In genomic region chr10:5833814-5834213, GRCh38 we compare ENCODE assay signal across 19 cellular contexts. TPM values are rescaled to one million over a fixed set of nuclear protein-coding genes. Genes with fewer than 3 reads are reported as not detected.
DNase-seq lines count a peak whose midpoint lies in the region; ATAC-seq and TF ChIP-seq lines count a peak whose summit lies in the region.
"Had no signal": no experiment of that assay in that cellular context is flagged by ENCODE, and none has a peak within 500 bp of the region (broad histone marks: within the 10 kb centered on the region; RNA-seq: fewer than 3 reads in every experiment).

No MANE protein-coding gene starts in this region.

- H3K9ac ChIP-seq in BLaER1 treated with 17β-estradiol and CSF1 and Interleukin-3, amounts not matched to agents 10 nM and 100 nM = no peak overlapping the region; a peak in 1 of 22 replicates
- H3K9ac ChIP-seq in endodermal cell (ENCODE audit: extremely low read depth, low read length, poor library complexity, severe bottlenecking) (no peak overlapping the region), neural progenitor cell (no peak overlapping the region)

- H3K79me2 ChIP-seq in neural progenitor cell (ENCODE audit: low read depth) = no peaks in the 10 kb centered on the region

- no peak overlapping the region for H3K4me3 ChIP-seq in BLaER1 treated with 17β-estradiol and CSF1 and Interleukin-3, amounts not matched to agents 10 nM and 100 nM
- H3K4me3 ChIP-seq in endodermal cell (ENCODE audit: low read length) (no peak overlapping the region), neural progenitor cell (no peak overlapping the region), testis (no peak overlapping the region)
- H3K4me3 ChIP-seq: SJSA1 had no signal

- no peaks in the 10 kb centered on the region for H3K36me3 Mint-ChIP-seq in HFFc6 (ENCODE audit: low read depth)
- no peaks in the 10 kb centered on the region for H3K36me3 Mint-ChIP-seq in endodermal cell (ENCODE audit: low read depth)
- no peaks in the 10 kb centered on the region for H3K36me3 Mint-ChIP-seq in neural progenitor cell
- H3K36me3 Mint-ChIP-seq in activated naive CD4-positive, alpha-beta T cell treated with anti-CD3 and anti-CD28 coated beads, Interleukin-2, amount 50 U/mL, for 72 hours = no peaks in the 10 kb centered on the region
- H3K36me3 Mint-ChIP-seq: CD4-positive, CD25-positive, alpha-beta regulatory T cell; IgD-negative memory B cell had no signal

- DNase-seq in HFFc6 = no peak
- DNase-seq in endodermal cell = peak; percentile 42
- DNase-seq in neural progenitor cell (ENCODE audit: low spot score) = no peak
- DNase-seq in testis = no peak
- no peak for DNase-seq in activated naive CD4-positive, alpha-beta T cell treated with anti-CD3 and anti-CD28 coated beads, Interleukin-2, amount 50 U/mL, for 72 hours (ENCODE audit: low spot score in 2 of 2)
- DNase-seq: ACHN; AML-193; Caco-2; CD4-positive, CD25-positive, alpha-beta regulatory T cell; DMS53; NCI-H1105; NCI-H1694 treated with DMSO at 0.1 percent for 48 hours; NCI-H2107; NCI-H69 had no signal

- no peaks in the 10 kb centered on the region for H3F3A ChIP-seq in neural progenitor cell (ENCODE audit: low read depth)

- H3K4me3 Mint-ChIP-seq in HFFc6 (peak overlapping the region; percentile 29; the same call in 1 of the 2 replicates), endodermal cell (no peak overlapping the region), neural progenitor cell (no peak overlapping the region)
- H3K4me3 Mint-ChIP-seq: CD4-positive, CD25-positive, alpha-beta regulatory T cell; IgD-negative memory B cell had no signal

- TF ChIP-seq CTCF in HFFc6 (IDR thresholded peaks at IDR 0.05) = no peak
- no peak for TF ChIP-seq CTCF in endodermal cell (conservative IDR thresholded peaks at IDR 0.05)
- no peak for TF ChIP-seq CTCF in neural progenitor cell (IDR thresholded peaks at IDR 0.05)
- no peak for TF ChIP-seq CTCF in testis (IDR thresholded peaks at IDR 0.05)

- peaks cover 0 to 67% (median 45%) of the 10 kb centered on the region in 10 experiments; a peak in 16 of 20 replicates for H3K4me1 ChIP-seq in BLaER1 treated with 17β-estradiol and CSF1 and Interleukin-3, amounts not matched to agents 10 nM and 100 nM
- no peaks in the 10 kb centered on the region for H3K4me1 ChIP-seq in endodermal cell (ENCODE audit: control insufficient read depth, insufficient read depth, low read length)
- no peaks in the 10 kb centered on the region for H3K4me1 ChIP-seq in neural progenitor cell
- H3K4me1 ChIP-seq in testis = no peaks in the 10 kb centered on the region
- H3K4me1 ChIP-seq: SJSA1 had no signal

- WGBS in endodermal cell (ENCODE audit: insufficient coverage in 1 of 2, insufficient read length in 1 of 2), 2 experiments = 86 to 87% methylated on average over 6 of the region's 6 CpGs
- WGBS in testis, 2 donors = 41 to 51% methylated on average over 6 of the region's 6 CpGs

- H4K20me1 ChIP-seq in BLaER1 treated with 17β-estradiol and CSF1 and Interleukin-3, amounts not matched to agents 10 nM and 100 nM = no peaks in the 10 kb centered on the region
- no peaks in the 10 kb centered on the region for H4K20me1 ChIP-seq in neural progenitor cell (ENCODE audit: low read depth)

- ATAC-seq in HG03196 (IDR thresholded peaks at IDR 0.05; ENCODE audit: unreplicated experiment) = no peak
- ATAC-seq in activated naive CD4-positive, alpha-beta T cell treated with anti-CD3 and anti-CD28 coated beads, Interleukin-2, amount 50 U/mL, for 72 hours = no peak

- H3K27ac Mint-ChIP-seq in HFFc6 (no peak overlapping the region), endodermal cell (no peak overlapping the region), neural progenitor cell (no peak overlapping the region)
- H3K27ac Mint-ChIP-seq in activated naive CD4-positive, alpha-beta T cell treated with anti-CD3 and anti-CD28 coated beads, Interleukin-2, amount 50 U/mL, for 72 hours = no peak overlapping the region
- H3K27ac Mint-ChIP-seq: CD4-positive, CD25-positive, alpha-beta regulatory T cell; IgD-negative memory B cell had no signal

- H3K9me3 Mint-ChIP-seq in HFFc6 = no peaks in the 10 kb centered on the region
- no peaks in the 10 kb centered on the region for H3K9me3 Mint-ChIP-seq in endodermal cell
- no peaks in the 10 kb centered on the region for H3K9me3 Mint-ChIP-seq in neural progenitor cell
- H3K9me3 Mint-ChIP-seq in activated naive CD4-positive, alpha-beta T cell treated with anti-CD3 and anti-CD28 coated beads, Interleukin-2, amount 50 U/mL, for 72 hours = no peaks in the 10 kb centered on the region
- H3K9me3 Mint-ChIP-seq: CD4-positive, CD25-positive, alpha-beta regulatory T cell; IgD-negative memory B cell had no signal

- no peak for TF ChIP-seq POLR2A in testis (IDR thresholded peaks at IDR 0.05)

- no peaks in the 10 kb centered on the region for H3K9me3 ChIP-seq in BLaER1 treated with 17β-estradiol and CSF1 and Interleukin-3, amounts not matched to agents 10 nM and 100 nM (replicated peaks in 1 of 11)
- no peaks in the 10 kb centered on the region for H3K9me3 ChIP-seq in endodermal cell (ENCODE audit: control insufficient read depth, low read length)
- no peaks in the 10 kb centered on the region for H3K9me3 ChIP-seq in neural progenitor cell (ENCODE audit: low read depth)
- no peaks in the 10 kb centered on the region for H3K9me3 ChIP-seq in testis
- H3K9me3 ChIP-seq: Caco-2, SJSA1 had no signal

- no peak overlapping the region for H3K27ac ChIP-seq in BLaER1 treated with 17β-estradiol and CSF1 and Interleukin-3, amounts not matched to agents 10 nM and 100 nM
- H3K27ac ChIP-seq in endodermal cell (ENCODE audit: low read depth, low read length) = no peak overlapping the region
- no peak overlapping the region for H3K27ac ChIP-seq in neural progenitor cell
- no peak overlapping the region for H3K27ac ChIP-seq in testis
- H3K27ac ChIP-seq: RWPE1, SJSA1 had no signal

- H3K4me2 ChIP-seq in BLaER1 treated with 17β-estradiol and CSF1 and Interleukin-3, amounts not matched to agents 10 nM and 100 nM = peak overlapping the region; percentile 6 to 75 (median 35); a peak in 16 of 22 replicates
- H3K4me2 ChIP-seq in neural progenitor cell = no peak overlapping the region

- H3K27me3 Mint-ChIP-seq in HFFc6 (ENCODE audit: insufficient read depth) (peaks cover 5% of the 10 kb centered on the region; the same call in 1 of the 2 replicates), endodermal cell (ENCODE audit: insufficient read depth) (no peaks in the 10 kb centered on the region), neural progenitor cell (ENCODE audit: insufficient read depth, low read depth) (peaks cover 4% of the 10 kb centered on the region)
- H3K27me3 Mint-ChIP-seq: CD4-positive, CD25-positive, alpha-beta regulatory T cell; IgD-negative memory B cell had no signal

- peak overlapping the region; percentile 15 for H2AFZ ChIP-seq in neural progenitor cell (replicated peaks)

- no peaks in the 10 kb centered on the region for H3K27me3 ChIP-seq in BLaER1 treated with 17β-estradiol and CSF1 and Interleukin-3, amounts not matched to agents 10 nM and 100 nM
- H3K27me3 ChIP-seq in endodermal cell (ENCODE audit: control insufficient read depth, insufficient read depth, low read length, poor library complexity, severe bottlenecking) = no peaks in the 10 kb centered on the region
- no peaks in the 10 kb centered on the region for H3K27me3 ChIP-seq in neural progenitor cell
- no peaks in the 10 kb centered on the region for H3K27me3 ChIP-seq in testis
- H3K27me3 ChIP-seq: SJSA1 had no signal

- H3K4me1 Mint-ChIP-seq in HFFc6 (ENCODE audit: low read depth) = peaks cover 9% of the 10 kb centered on the region; the same call in 1 of the 2 replicates
- H3K4me1 Mint-ChIP-seq in endodermal cell = peaks cover 3% of the 10 kb centered on the region
- H3K4me1 Mint-ChIP-seq in neural progenitor cell = peaks cover 3% of the 10 kb centered on the region

- H3K36me3 ChIP-seq in BLaER1 treated with 17β-estradiol and CSF1 and Interleukin-3, amounts not matched to agents 10 nM and 100 nM = no peaks in the 10 kb centered on the region
- H3K36me3 ChIP-seq in endodermal cell (ENCODE audit: control insufficient read depth, insufficient read depth, low read length) = no peaks in the 10 kb centered on the region
- no peaks in the 10 kb centered on the region for H3K36me3 ChIP-seq in neural progenitor cell
- H3K36me3 ChIP-seq in testis (ENCODE audit: low read depth, missing control alignments) = no peaks in the 10 kb centered on the region
- H3K36me3 ChIP-seq: SJSA1 had no signal

- intact Hi-C loops in testis (cut with DNase I; ENCODE audit: low total_unique reads) = no loop called here

RNA-seq across cellular contexts. Expression of gene GDI2, which starts 20.6 kb away (rescaled TPM):
- total RNA-seq in HFFc6 (2021; fragmentation: NEBNext Ultra II Directional; extraction: Animal tissue kit (Norgen Biotek cat#: 25700)) = 100 to 1,000 TPM; 248 to 267 (median 259) TPM
- total RNA-seq in endodermal cell (100 to 1,000 TPM; 299 to 337 TPM), neural progenitor cell (ENCODE audit: low replicate concordance) (492 and 592 TPM in 2 replicates), testis (100 to 1,000 TPM; 184 to 204 TPM)
- polyA plus RNA-seq in endodermal cell (2013, experiment 1 of 2) = 320 TPM
- 310 TPM for polyA plus RNA-seq in endodermal cell (2013, experiment 2 of 2)
- 144 TPM for polyA plus RNA-seq in testis (ENCODE audit: insufficient read depth, low read depth, low replicate concordance)
- total RNA-seq in activated naive CD4-positive, alpha-beta T cell treated with anti-CD3 and anti-CD28 coated beads, Interleukin-2, amount 50 U/mL, for 72 hours = 100 to 1,000 TPM; 234 to 281 TPM

RNA-seq across cellular contexts. Expression of gene ANKRD16, which starts 55.9 kb away (rescaled TPM):
- total RNA-seq in HFFc6 (2021; fragmentation: NEBNext Ultra II Directional; extraction: Animal tissue kit (Norgen Biotek cat#: 25700)) = 1 to 10 TPM; 4.7 to 6.7 (median 5.5) TPM
- 10 to 100 TPM; 12.5 to 13.0 TPM for total RNA-seq in endodermal cell
- 9.0 TPM for polyA plus RNA-seq in endodermal cell (2013, experiment 1 of 2)
- polyA plus RNA-seq in endodermal cell (2013, experiment 2 of 2) = 9.4 TPM
- 5.9 and 18.1 TPM in 2 replicates for total RNA-seq in neural progenitor cell (ENCODE audit: low replicate concordance)
- 10 to 100 TPM; 30.3 to 32.1 TPM for total RNA-seq in testis
- polyA plus RNA-seq in testis (ENCODE audit: insufficient read depth, low read depth, low replicate concordance) = 14.2 TPM
- total RNA-seq in activated naive CD4-positive, alpha-beta T cell treated with anti-CD3 and anti-CD28 coated beads, Interleukin-2, amount 50 U/mL, for 72 hours = 1 to 10 TPM; 3.3 to 6.8 TPM

RNA-seq across cellular contexts. Expression of gene FBH1, which starts 56.2 kb away (rescaled TPM):
- total RNA-seq in HFFc6 (2021; fragmentation: NEBNext Ultra II Directional; extraction: Animal tissue kit (Norgen Biotek cat#: 25700)) = 10 to 100 TPM; 60.1 to 69.8 (median 64.2) TPM
- 10 to 100 TPM; 61.1 to 71.6 TPM for total RNA-seq in endodermal cell
- polyA plus RNA-seq in endodermal cell (2013, experiment 1 of 2) = 43.3 TPM
- polyA plus RNA-seq in endodermal cell (2013, experiment 2 of 2) = 42.8 TPM
- total RNA-seq in neural progenitor cell (ENCODE audit: low replicate concordance) = 37.7 and 59.6 TPM in 2 replicates
- total RNA-seq in testis = 100 to 1,000 TPM; 174 to 203 TPM
- 91.6 TPM for polyA plus RNA-seq in testis (ENCODE audit: insufficient read depth, low read depth, low replicate concordance)
- total RNA-seq in activated naive CD4-positive, alpha-beta T cell treated with anti-CD3 and anti-CD28 coated beads, Interleukin-2, amount 50 U/mL, for 72 hours = 10 to 100 TPM; 51.8 to 53.5 TPM
